26 cellular contexts compared by ENCODE assay signal in genomic region chr5:153798830-153799229, GRCh38.
"Had no signal": no experiment of that assay in that cellular context is flagged by ENCODE, and none has a peak within 500 bp of the region (broad histone marks: within the 10 kb centered on the region; RNA-seq: fewer than 3 reads in every experiment).

No MANE protein-coding gene starts in this region.

- H3K36me3 ChIP-seq: adrenal gland, MG63, Peyer's patch, SJSA1 had no signal

- H3K4me3 ChIP-seq: adrenal gland, MG63, Peyer's patch, SJSA1 had no signal

- DNase-seq: activated CD4-positive, alpha-beta T cell treated with anti-CD3 and anti-CD28 coated beads for 4 hours; activated CD8-positive, alpha-beta memory T cell treated with anti-CD3 and anti-CD28 coated beads, Interleukin-2, amount 50 U/mL, for 4 hours; activated CD8-positive, alpha-beta T cell treated with anti-CD3 and anti-CD28 coated beads for 36 hours; activated naive CD4-positive, alpha-beta T cell treated with anti-CD3 and anti-CD28 coated beads, Interleukin-2, amount 50 U/mL, for 16 hours; activated naive CD8-positive, alpha-beta T cell treated with anti-CD3 and anti-CD28 coated beads, Interleukin-2, amount 10 ng/mL, durations not matched to agents 7 days and 5 days; activated T-cell treated with anti-CD3 and anti-CD28 coated beads, Interleukin-2, amount 50 U/mL, for 72 hours; adrenal gland; anterior cingulate cortex; central memory CD4-positive, alpha-beta T cell; MG63; MV-4-11; NCI-H1092 treated with DMSO at 0.1 percent for 48 hours; NCI-H1417 treated with DMSO at 0.1 percent for 48 hours; NCI-H1694; NCI-H2029; NCI-H345; NCI-H510A; NCI-H526 treated with DMSO at 0.1 percent for 48 hours; Peyer's patch; Right ventricle myocardium superior; SW 1271 had no signal

- H3K9me3 ChIP-seq: adrenal gland, MG63, Peyer's patch, SJSA1 had no signal

- H3K27ac ChIP-seq: adrenal gland, Peyer's patch, RWPE1, SJSA1 had no signal

- ATAC-seq: activated CD4-positive, CD25-positive, alpha-beta regulatory T cell treated with anti-CD3 and anti-CD28 coated beads, Interleukin-2, amount 50 U/mL, for 24 hours; activated CD8-positive, alpha-beta T cell treated with anti-CD3 and anti-CD28 coated beads for 36 hours; activated T-cell treated with anti-CD3 and anti-CD28 coated beads, Interleukin-2, amount 50 U/mL, for 72 hours; SK-N-SH treated with all-trans-retinoic acid at 6 μM for 48 hours had no signal

- H3K27me3 ChIP-seq: adrenal gland, MG63, Peyer's patch, SJSA1 had no signal

- H3K4me1 ChIP-seq: adrenal gland, Peyer's patch, SJSA1 had no signal

- FAIRE-seq: bronchial epithelial cell had no signal
